Comparison of ENCODE assay signal across 18 cellular contexts in the genomic region with DNA sequence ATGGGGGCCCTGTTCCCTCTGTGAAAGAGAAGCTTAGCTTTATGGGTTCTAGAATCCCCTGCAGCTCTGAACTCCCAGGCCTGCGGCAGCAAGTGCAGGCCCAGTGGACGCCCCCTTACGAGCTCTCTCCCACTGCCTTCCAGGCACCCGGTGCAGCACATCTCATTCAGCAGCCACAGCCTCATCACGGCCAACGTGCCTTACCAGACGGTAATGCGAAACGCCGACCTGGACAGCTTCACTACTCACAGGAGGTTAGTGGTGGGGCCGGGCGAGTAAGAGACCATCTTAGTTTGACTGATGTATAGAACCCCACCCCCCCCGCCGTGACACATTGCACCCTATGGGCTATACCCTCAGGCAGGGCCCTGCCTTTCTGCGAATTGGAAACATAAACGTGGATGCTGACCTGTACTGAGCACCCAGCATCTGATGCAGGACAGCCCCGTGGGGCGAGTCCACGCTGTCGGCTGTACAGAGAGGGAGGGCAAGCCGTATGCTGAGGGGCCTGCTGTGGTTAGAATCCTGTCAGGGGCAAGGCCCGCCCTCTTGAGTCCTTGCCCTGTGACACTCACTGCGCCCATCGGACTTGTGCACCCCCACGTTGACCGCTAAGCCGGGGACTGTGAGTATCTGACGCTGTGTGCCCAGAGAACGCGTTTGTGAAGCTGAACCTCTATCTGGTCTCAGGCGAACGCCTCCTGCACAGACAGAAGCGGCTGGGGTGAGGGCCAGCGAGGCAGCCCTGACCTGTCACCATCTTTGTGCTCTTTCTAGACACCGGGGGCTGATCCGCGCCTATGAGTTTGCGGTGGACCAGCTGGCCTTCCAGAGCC.
DNase-seq lines count a peak whose midpoint lies in the region; ATAC-seq, FAIRE-seq and TF ChIP-seq lines count a peak whose summit lies in the region.
"Had no signal": no experiment of that assay in that cellular context is flagged by ENCODE, and none has a peak within 500 bp of the region (broad histone marks: within the 10 kb centered on the region; RNA-seq: fewer than 3 reads in every experiment).

No MANE protein-coding gene starts in this region.

- peaks cover 5 to 13% (median 11%) of the 10 kb centered on the region in 4 experiments for H3K36me3 ChIP-seq in H1 (ENCODE audit: control insufficient read depth in 2 of 4, insufficient read depth in 4 of 4, low read length in 3 of 4)

- no peak for TF ChIP-seq RAD21 in H1 (IDR thresholded peaks at IDR 0.05 in 1 of 2, conservative IDR thresholded peaks at IDR 0.05 in 1 of 2; ENCODE audit: low read depth in 2 of 2, low read length in 2 of 2)

- H2AK5ac ChIP-seq in H9 (ENCODE audit: insufficient read length, low read length) (no peak overlapping the region), H1 (ENCODE audit: low read depth, low read length) (no peak overlapping the region)

- no peak overlapping the region for H3K4me3 ChIP-seq in NB4 (ENCODE audit: low read depth, low read length)
- H3K4me3 ChIP-seq in H1 (ENCODE audit: extremely low read depth in 1 of 4, insufficient read depth in 2 of 4, low read depth in 3 of 4, low read length in 4 of 4) = no peak overlapping the region
- H3K4me3 ChIP-seq: HAP-1, SJCRH30 had no signal

- CTCF ChIA-PET in H1 (lab: Charles Lee; ENCODE audit: partially characterized antibody) = interaction anchor here (0.5 to 10.7 kb wide), 22 partner anchors 8 to 324 kb away, joined by 3 to 161 read pairs (median 6); a partner anchor contains a TSS

- H3K27ac ChIP-seq in H9 (ENCODE audit: insufficient read length, low read depth, low read length) (no peak overlapping the region), H1 (ENCODE audit: low read depth, low read length) (no peak overlapping the region)
- H3K27ac ChIP-seq: RWPE1, SJCRH30 had no signal

- H3K18ac ChIP-seq in H9 (ENCODE audit: insufficient read length, low read depth, low read length) = no peak overlapping the region
- no peak overlapping the region for H3K18ac ChIP-seq in H1 (ENCODE audit: extremely low read depth, low read length)

- H3K4me1 Mint-ChIP-seq in H9 = peaks cover 4 to 22% of the 10 kb centered on the region in 2 experiments; a peak in 3 of 4 replicates

- peaks cover 4 to 38% (median 28%) of the 10 kb centered on the region in 3 experiments for H3K36me3 Mint-ChIP-seq in H9 (ENCODE audit: insufficient read depth in 1 of 3, low read depth in 3 of 3)

- no peak overlapping the region for H4K91ac ChIP-seq in H9 (ENCODE audit: insufficient read length, low read depth, low read length)
- no peak overlapping the region for H4K91ac ChIP-seq in H1 (replicated peaks; ENCODE audit: insufficient read length, low read length)

- H3K23me2 ChIP-seq in H9 (ENCODE audit: insufficient read length, low read depth, low read length, poor library complexity, severe bottlenecking) = no peaks in the 10 kb centered on the region
- no peaks in the 10 kb centered on the region for H3K23me2 ChIP-seq in H1 (ENCODE audit: low read depth, low read length)

- H4K8ac ChIP-seq in H9 (replicated peaks; ENCODE audit: insufficient read length, low read depth, low read length) (no peak overlapping the region), H1 (ENCODE audit: extremely low read depth, insufficient read depth, low read length) (no peak overlapping the region; the same call in 1 of the 2 replicates)

- no peaks in the 10 kb centered on the region for H3K27me3 Mint-ChIP-seq in H9 (ENCODE audit: low read depth)
- H3K27me3 Mint-ChIP-seq: CD4-positive, CD25-positive, alpha-beta regulatory T cell had no signal

- H3K23ac ChIP-seq in H9 (ENCODE audit: insufficient read length, low read depth, low read length) = no peak overlapping the region
- H3K23ac ChIP-seq in H1 (ENCODE audit: insufficient read length) = no peak overlapping the region

- intact Hi-C loops in sciatic nerve (cut with DNase I) = loop anchor here (10.0 kb wide), 1 partner anchor 117 kb away; no protein-coding TSS in a partner anchor

- ATAC-seq in sciatic nerve (no peak), GM19455 (IDR thresholded peaks at IDR 0.05; ENCODE audit: unreplicated experiment) (no peak)

- H2BK15ac ChIP-seq in H9 (ENCODE audit: low read depth, low read length) = no peak overlapping the region
- H2BK15ac ChIP-seq in H1 (ENCODE audit: low read length) = no peak overlapping the region

- no peak overlapping the region for H3K9ac ChIP-seq in H9 (ENCODE audit: extremely low read depth, insufficient read length, low read length)
- no peak overlapping the region for H3K9ac ChIP-seq in H1 (replicated peaks in 1 of 4; ENCODE audit: extremely low read depth in 1 of 4, low read depth in 3 of 4, low read length in 3 of 4)

- H4K5ac ChIP-seq in H9 (ENCODE audit: insufficient read length, low read depth, low read length) (no peak overlapping the region), H1 (ENCODE audit: insufficient read length, low read depth, low read length) (no peak overlapping the region)

- H3K9me3 Mint-ChIP-seq in H9 = no peaks in the 10 kb centered on the region
- H3K9me3 Mint-ChIP-seq: CD4-positive, CD25-positive, alpha-beta regulatory T cell had no signal

- peak; percentile 28 for DNase-seq in H9
- no peak for DNase-seq in NB4 (ENCODE audit: low read depth)
- DNase-seq in H1 (ENCODE audit: low read depth in 1 of 2, low spot score in 2 of 2) = no peak
- peak; percentile 53 for DNase-seq in sciatic nerve (ENCODE audit: low spot score)
- no peak for DNase-seq in activated gamma-delta T cell (lab: John Stamatoyannopoulos, UW)
- DNase-seq in RPMI8226 = no peak
- DNase-seq: Caco-2; CD4-positive, CD25-positive, alpha-beta regulatory T cell; DMS153; NCI-H1436; NCI-H2029 treated with DMSO at 0.1 percent for 48 hours; NCI-H748 treated with DMSO at 0.1 percent for 48 hours; SJCRH30 had no signal

- H3K79me2 ChIP-seq in H9 (ENCODE audit: insufficient read depth, low read length) (no peaks in the 10 kb centered on the region), H1 (ENCODE audit: control insufficient read depth in 1 of 2, insufficient read depth in 2 of 2, low read length in 2 of 2) (no peaks in the 10 kb centered on the region)

- no peak for FAIRE-seq in H1 (lab: Jason Lieb, UNC)
- FAIRE-seq: GM19239 had no signal

- H3K27ac Mint-ChIP-seq in H9 = peak overlapping the region in 1 of 3 experiments; percentile 84; a peak in 2 of 7 replicates
- H3K27ac Mint-ChIP-seq: B cell had no signal

- H3K4me3 Mint-ChIP-seq in H9 = no peak overlapping the region
- H3K4me3 Mint-ChIP-seq: B cell; CD4-positive, CD25-positive, alpha-beta regulatory T cell had no signal

- TF ChIP-seq CTCF in H9 (conservative IDR thresholded peaks at IDR 0.05) = no peak
- TF ChIP-seq CTCF in NB4 (IDR thresholded peaks at IDR 0.05; ENCODE audit: low read depth, low read length) = no peak
- no peak for TF ChIP-seq CTCF in H1 (IDR thresholded peaks at IDR 0.05; ENCODE audit: control extremely low read depth in 1 of 3, insufficient read depth in 1 of 3, low read depth in 1 of 3, low read length in 3 of 3)

- no peak for TF ChIP-seq EP300 in H1 (IDR thresholded peaks at IDR 0.05; ENCODE audit: borderline replicate concordance in 1 of 2, low read depth in 2 of 2, low read length in 2 of 2)

- no peaks in the 10 kb centered on the region for H4K20me1 ChIP-seq in H9 (ENCODE audit: control insufficient read depth, insufficient read depth, insufficient read length)
- H4K20me1 ChIP-seq in H1 (replicated peaks in 1 of 2; ENCODE audit: control insufficient read depth in 1 of 2, insufficient read depth in 2 of 2, low read length in 2 of 2) = peaks cover 0 to 4% of the 10 kb centered on the region in 2 experiments

- H3K4me1 ChIP-seq in H9 (ENCODE audit: insufficient read depth, low read length) (no peaks in the 10 kb centered on the region), H1 (replicated peaks in 1 of 4; ENCODE audit: control insufficient read depth in 3 of 4, insufficient read depth in 4 of 4, low read length in 3 of 4) (peaks cover 0 to 2% (median 0%) of the 10 kb centered on the region in 4 experiments; a peak in 1 of 7 replicates)
- H3K4me1 ChIP-seq: HAP-1, SJCRH30 had no signal

- WGBS in H9 (ENCODE audit: extremely low coverage, insufficient read length, low lambda C conversion rate) = no CpG with 5 or more reads among the region's 38 CpGs
- WGBS in H1 (ENCODE audit: extremely low coverage in 1 of 2, insufficient coverage in 1 of 2, insufficient read length in 1 of 2, insufficient replicate concordance in 2 of 2, low coverage in 1 of 2, low lambda C conversion rate in 2 of 2, missing lambda C conversion rate in 1 of 2), 2 experiments = 94% methylated on average over 34 of the region's 38 CpGs; no CpG with 5 or more reads in 1 of the 2 experiments

- no peak overlapping the region for H2BK20ac ChIP-seq in H9 (ENCODE audit: low read depth, low read length, poor library complexity, severe bottlenecking)
- no peak overlapping the region for H2BK20ac ChIP-seq in H1 (ENCODE audit: low read length)

- H2AFZ ChIP-seq in H9 (ENCODE audit: low read length) (no peak overlapping the region), H1 (ENCODE audit: low read length) (no peak overlapping the region)

- no peak overlapping the region for H3K14ac ChIP-seq in H9 (ENCODE audit: insufficient read depth, low read length)
- H3K14ac ChIP-seq in H1 (ENCODE audit: insufficient read length) = no peak overlapping the region

- H3K79me1 ChIP-seq in H9 (ENCODE audit: insufficient read depth, low read depth, low read length, poor library complexity, severe bottlenecking) (no peaks in the 10 kb centered on the region), H1 (ENCODE audit: low read depth, low read length) (no peaks in the 10 kb centered on the region)

- H2BK5ac ChIP-seq in H9 (ENCODE audit: insufficient read length, low read length) (no peak overlapping the region), H1 (ENCODE audit: low read depth, low read length) (peak overlapping the region; percentile 56; the same call in 1 of the 2 replicates)

- POLR2A ChIA-PET in H1 (lab: Charles Lee; ENCODE audit: partially characterized antibody) = interaction anchor here (1.4 kb wide), 1 partner anchor 9 kb away, joined by 4 read pairs; no protein-coding TSS in a partner anchor

- no peak overlapping the region for H3T11ph ChIP-seq in H9 (ENCODE audit: low read length)

- H3K27me3 ChIP-seq in H9 (ENCODE audit: insufficient read depth, low read length) (no peaks in the 10 kb centered on the region), H1 (replicated peaks in 1 of 4; ENCODE audit: control insufficient read depth in 3 of 4, extremely low read depth in 1 of 4, insufficient read depth in 3 of 4, low read length in 3 of 4) (no peaks in the 10 kb centered on the region)
- H3K27me3 ChIP-seq: SJCRH30 had no signal

- no peak overlapping the region for H2BK120ac ChIP-seq in H9 (ENCODE audit: low read depth, low read length, poor library complexity, severe bottlenecking)
- no peak overlapping the region for H2BK120ac ChIP-seq in H1 (replicated peaks; ENCODE audit: low read depth, low read length)

- TF ChIP-seq POLR2A in NB4 (IDR thresholded peaks at IDR 0.05; ENCODE audit: extremely low read depth, insufficient read length) = peak; percentile 7
- TF ChIP-seq POLR2A in H1 (IDR thresholded peaks at IDR 0.05; ENCODE audit: control extremely low read depth in 1 of 2, low read depth in 2 of 2, low read length in 2 of 2) = no peak

- H3K4ac ChIP-seq in H9 (ENCODE audit: low read depth, low read length) = no peak overlapping the region
- no peak overlapping the region for H3K4ac ChIP-seq in H1 (replicated peaks; ENCODE audit: insufficient read length, low read depth, low read length)

- H3K4me2 ChIP-seq in H9 (ENCODE audit: insufficient read depth, insufficient read length, low read length) (no peak overlapping the region), H1 (ENCODE audit: insufficient read depth in 1 of 2, low read depth in 2 of 2, low read length in 2 of 2) (no peak overlapping the region)

- no peak overlapping the region for H3K56ac ChIP-seq in H9 (ENCODE audit: insufficient read length, low read depth, low read length)
- H3K56ac ChIP-seq in H1 (replicated peaks; ENCODE audit: insufficient read length, low read depth, low read length) = no peak overlapping the region

- no peak overlapping the region for H2BK12ac ChIP-seq in H9 (ENCODE audit: insufficient read length, low read depth, low read length)
- H2BK12ac ChIP-seq in H1 (ENCODE audit: low read depth, low read length) = no peak overlapping the region

- no peaks in the 10 kb centered on the region for H3K9me3 ChIP-seq in H9 (ENCODE audit: control insufficient read depth, low read depth, low read length)
- no peaks in the 10 kb centered on the region for H3K9me3 ChIP-seq in H1 (ENCODE audit: insufficient read depth in 2 of 2, low read depth in 1 of 2, low read length in 1 of 2)
- H3K9me3 ChIP-seq: Caco-2, HAP-1, SJCRH30 had no signal

Comparison
In these comparisons a context has a peak if more than half of its experiments do, and no peak if none do; other contexts are left out.
1. DNase-seq: peak in H9 (single experiment) and sciatic nerve (single experiment); none in NB4 (single experiment), H1 (0 of 2), activated gamma-delta T cell (single experiment) and RPMI8226 (single experiment).